In the genomic region with DNA sequence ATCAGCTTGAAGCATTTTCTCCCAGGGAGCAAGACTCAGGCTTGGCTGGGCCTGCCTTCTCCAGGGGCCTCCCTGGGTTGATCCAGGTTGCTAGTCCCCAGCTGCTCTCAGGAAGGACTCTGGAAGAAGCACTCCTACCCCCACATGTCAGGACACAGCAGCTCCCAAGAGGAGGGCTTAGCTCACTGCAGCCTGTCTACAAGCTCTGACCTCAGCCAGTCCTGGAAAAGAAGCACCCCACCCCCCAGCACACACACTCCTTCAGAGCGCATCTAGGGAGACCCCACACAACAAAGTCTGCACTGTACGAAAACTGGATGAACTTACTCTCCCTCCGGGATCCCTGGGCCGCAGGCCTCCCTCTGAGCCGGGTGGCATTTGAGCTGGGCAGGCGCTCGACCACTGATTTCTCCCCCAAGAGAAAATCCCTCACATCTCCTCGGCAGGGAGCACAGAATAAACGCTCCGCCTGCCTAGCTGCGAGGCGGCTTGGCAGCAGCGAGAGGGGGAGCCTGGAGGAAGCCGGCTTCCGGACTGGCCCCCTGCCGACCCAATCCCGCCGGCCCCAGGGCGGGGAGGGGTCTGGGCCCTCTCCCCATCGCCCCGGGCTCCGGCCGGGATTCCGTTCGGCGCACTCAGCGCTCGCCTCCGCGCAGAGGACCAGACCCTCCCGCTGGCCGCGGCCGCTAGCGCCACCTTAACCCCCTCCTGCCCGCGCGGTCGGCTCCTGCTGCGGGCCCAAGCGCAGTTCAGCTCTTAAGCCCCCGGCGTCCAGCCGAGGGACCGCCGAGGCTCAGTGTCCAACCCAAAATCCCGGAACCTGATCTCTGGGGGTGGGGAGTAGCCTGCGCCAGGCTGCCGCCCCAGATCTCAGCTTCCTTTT, we compare ENCODE assay signal across 9 cellular contexts. TPM values are rescaled to one million over a fixed set of nuclear protein-coding genes. Genes with fewer than 3 reads are reported as not detected.
A peak's percentile ranks its signal among the peaks of the same experiment; 100 is the strongest.
DNase-seq lines count a peak whose midpoint lies in the region; TF ChIP-seq lines count a peak whose summit lies in the region.
"Had no signal": no experiment of that assay in that cellular context is flagged by ENCODE, and none has a peak within 500 bp of the region (broad histone marks: within the 10 kb centered on the region; RNA-seq: fewer than 3 reads in every experiment).

Gene KCNA2, minus strand, starts transcription at position 458 of the 883 bp plus-strand sequence. CDS start 1,576 bp downstream, outside the sequence.

- DNase-seq in G401 (ENCODE audit: low spot score) (peak; percentile 65), NCI-H524 (lab: John Stamatoyannopoulos, UW) (peak; percentile 54 to 66), choroid plexus epithelial cell (ENCODE audit: low read depth) (peak; percentile 8), H4 (ENCODE audit: low spot score) (no peak), GM19240 (ENCODE audit: insufficient read length, low spot score) (no peak)
- DNase-seq in activated CD4-positive, CD25-positive, alpha-beta regulatory T cell (lab: John Stamatoyannopoulos, UW): no peak

- no peaks in the 10 kb centered on the region for H3K36me3 ChIP-seq in liver (ENCODE audit: control insufficient read depth in 4 of 4, insufficient read depth in 3 of 4, low read depth in 1 of 4, low read length in 3 of 4)
- H3K36me3 ChIP-seq: SJSA1 had no signal

- H3K9me3 ChIP-seq in liver (ENCODE audit: control insufficient read depth in 4 of 4, low read length in 3 of 4): no peaks in the 10 kb centered on the region
- H3K9me3 ChIP-seq: SJSA1 had no signal

- in situ Hi-C loops in G401 (cut with HindIII; ENCODE audit: low sequenced_read_pairs): no loop called here

- H3K4me3 ChIP-seq in choroid plexus epithelial cell (ENCODE audit: low read depth, low read length) (peak within 1 kb of the TSS; percentile 35), liver (ENCODE audit: low read depth in 1 of 3, low read length in 3 of 3) (peak within 1 kb of the TSS in 2 of 3 donors; percentile 51 to 56)
- H3K4me3 ChIP-seq: SJSA1 had no signal

- H3K27me3 ChIP-seq in liver (ENCODE audit: control insufficient read depth in 4 of 4, insufficient read depth in 4 of 4, low read length in 3 of 4): peaks cover 3 to 16% (median 12%) of the 10 kb centered on the region in 4 donors

- 6% methylated on average over 49 of the region's 49 CpGs for WGBS in liver

- H3K4me3 Mint-ChIP-seq in stimulated activated naive CD8-positive, alpha-beta T cell treated with anti-CD3 and anti-CD28 coated beads, Interleukin-15, Interleukin-2, amounts not matched to agents 100 ng/mL and 50 ng/mL, for 24 hours: peak within 1 kb of the TSS; percentile 78

- H3K4me1 Mint-ChIP-seq in stimulated activated naive CD8-positive, alpha-beta T cell treated with anti-CD3 and anti-CD28 coated beads, Interleukin-15, Interleukin-2, amounts not matched to agents 100 ng/mL and 50 ng/mL, for 24 hours (ENCODE audit: low read depth): peaks cover 7% of the 10 kb centered on the region

- H3K4me1 ChIP-seq in liver (ENCODE audit: control insufficient read depth in 4 of 4, insufficient read depth in 4 of 4, low read length in 3 of 4): peaks cover 5 to 16% (median 13%) of the 10 kb centered on the region in 4 donors
- H3K4me1 ChIP-seq: SJSA1 had no signal

- H3K27ac ChIP-seq in liver (ENCODE audit: low read depth in 1 of 2, low read length in 2 of 2): no peak within 1 kb of the TSS
- H3K27ac ChIP-seq: SJSA1 had no signal

- no peak within 1 kb of the TSS for H3K27ac Mint-ChIP-seq in stimulated activated naive CD8-positive, alpha-beta T cell treated with anti-CD3 and anti-CD28 coated beads, Interleukin-15, Interleukin-2, amounts not matched to agents 100 ng/mL and 50 ng/mL, for 24 hours

- no peak within 1 kb of the TSS for H3K9ac ChIP-seq in liver (ENCODE audit: low read depth in 1 of 2, low read length in 2 of 2)

- no peaks in the 10 kb centered on the region for H3K36me3 Mint-ChIP-seq in stimulated activated naive CD8-positive, alpha-beta T cell treated with anti-CD3 and anti-CD28 coated beads, Interleukin-15, Interleukin-2, amounts not matched to agents 100 ng/mL and 50 ng/mL, for 24 hours (ENCODE audit: low read depth)

- TF ChIP-seq CTCF in choroid plexus epithelial cell (conservative IDR thresholded peaks at IDR 0.05; ENCODE audit: low read depth, low read length) (no peak), liver (IDR thresholded peaks at IDR 0.05; ENCODE audit: low read depth, low read length, missing input control) (no peak)

- no peak for TF ChIP-seq RAD21 in liver (IDR thresholded peaks at IDR 0.05)

- H3K27me3 Mint-ChIP-seq in stimulated activated naive CD8-positive, alpha-beta T cell treated with anti-CD3 and anti-CD28 coated beads, Interleukin-15, Interleukin-2, amounts not matched to agents 100 ng/mL and 50 ng/mL, for 24 hours: peaks cover 61% of the 10 kb centered on the region

- H3K9me3 Mint-ChIP-seq in stimulated activated naive CD8-positive, alpha-beta T cell treated with anti-CD3 and anti-CD28 coated beads, Interleukin-15, Interleukin-2, amounts not matched to agents 100 ng/mL and 50 ng/mL, for 24 hours: no peaks in the 10 kb centered on the region

TF ChIP-seq in liver, 16 proteins besides CTCF, POLR2A, EP300 and RAD21:
- no peak for TF ChIP-seq GABPA (IDR thresholded peaks at IDR 0.05 in 1 of 2, conservative IDR thresholded peaks at IDR 0.05 in 1 of 2)
- TF ChIP-seq MAX (IDR thresholded peaks at IDR 0.05): no peak
- TF ChIP-seq JUND (IDR thresholded peaks at IDR 0.05): no peak
- no peak for TF ChIP-seq REST (IDR thresholded peaks at IDR 0.05)
- no peak for TF ChIP-seq SP1 (IDR thresholded peaks at IDR 0.05)
- TF ChIP-seq, protein P1, sequence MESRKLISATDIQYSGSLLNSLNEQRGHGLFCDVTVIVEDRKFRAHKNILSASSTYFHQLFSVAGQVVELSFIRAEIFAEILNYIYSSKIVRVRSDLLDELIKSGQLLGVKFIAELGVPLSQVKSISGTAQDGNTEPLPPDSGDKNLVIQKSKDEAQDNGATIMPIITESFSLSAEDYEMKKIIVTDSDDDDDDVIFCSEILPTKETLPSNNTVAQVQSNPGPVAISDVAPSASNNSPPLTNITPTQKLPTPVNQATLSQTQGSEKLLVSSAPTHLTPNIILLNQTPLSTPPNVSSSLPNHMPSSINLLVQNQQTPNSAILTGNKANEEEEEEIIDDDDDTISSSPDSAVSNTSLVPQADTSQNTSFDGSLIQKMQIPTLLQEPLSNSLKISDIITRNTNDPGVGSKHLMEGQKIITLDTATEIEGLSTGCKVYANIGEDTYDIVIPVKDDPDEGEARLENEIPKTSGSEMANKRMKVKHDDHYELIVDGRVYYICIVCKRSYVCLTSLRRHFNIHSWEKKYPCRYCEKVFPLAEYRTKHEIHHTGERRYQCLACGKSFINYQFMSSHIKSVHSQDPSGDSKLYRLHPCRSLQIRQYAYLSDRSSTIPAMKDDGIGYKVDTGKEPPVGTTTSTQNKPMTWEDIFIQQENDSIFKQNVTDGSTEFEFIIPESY (IDR thresholded peaks at IDR 0.05): no peak
- no peak for TF ChIP-seq TAF1 (conservative IDR thresholded peaks at IDR 0.05)
- no peak for TF ChIP-seq HNF4A (conservative IDR thresholded peaks at IDR 0.05)
- TF ChIP-seq YY1 (IDR thresholded peaks at IDR 0.05): no peak
TF ChIP-seq in liver: peak in this region for 0.

RNA-seq across cellular contexts. Expression of gene KCNA2, which starts in this region (rescaled TPM):
- total RNA-seq in G401 (2014; rRNA removed; shearing (Covaris generic)): not detected in 2 replicates
- total RNA-seq in liver: under 1 TPM in 1 of 2 donors, not detected in 1; 0.08 TPM
- polyA plus RNA-seq in liver: under 1 TPM in 1 of 2 donors, not detected in 1; 0.02 TPM
- 0.06 and 0.52 TPM in 2 replicates for total RNA-seq in H4 (2014; rRNA removed; shearing (Covaris generic))
- total RNA-seq: SJSA1 had no signal

Comparison
In these comparisons a context has a peak if more than half of its experiments do, and no peak if none do; other contexts are left out.
1. Peak in DNase-seq in G401; RNA of the gene not detected or under 1 TPM.
2. DNase-seq: peak in NCI-H524 (2 of 2) and choroid plexus epithelial cell (single experiment); none in H4 (single experiment), activated CD4-positive, CD25-positive, alpha-beta regulatory T cell (0 of 4) and GM19240 (single experiment).